ENCODE assay signal across 17 cellular contexts in the genomic region with DNA sequence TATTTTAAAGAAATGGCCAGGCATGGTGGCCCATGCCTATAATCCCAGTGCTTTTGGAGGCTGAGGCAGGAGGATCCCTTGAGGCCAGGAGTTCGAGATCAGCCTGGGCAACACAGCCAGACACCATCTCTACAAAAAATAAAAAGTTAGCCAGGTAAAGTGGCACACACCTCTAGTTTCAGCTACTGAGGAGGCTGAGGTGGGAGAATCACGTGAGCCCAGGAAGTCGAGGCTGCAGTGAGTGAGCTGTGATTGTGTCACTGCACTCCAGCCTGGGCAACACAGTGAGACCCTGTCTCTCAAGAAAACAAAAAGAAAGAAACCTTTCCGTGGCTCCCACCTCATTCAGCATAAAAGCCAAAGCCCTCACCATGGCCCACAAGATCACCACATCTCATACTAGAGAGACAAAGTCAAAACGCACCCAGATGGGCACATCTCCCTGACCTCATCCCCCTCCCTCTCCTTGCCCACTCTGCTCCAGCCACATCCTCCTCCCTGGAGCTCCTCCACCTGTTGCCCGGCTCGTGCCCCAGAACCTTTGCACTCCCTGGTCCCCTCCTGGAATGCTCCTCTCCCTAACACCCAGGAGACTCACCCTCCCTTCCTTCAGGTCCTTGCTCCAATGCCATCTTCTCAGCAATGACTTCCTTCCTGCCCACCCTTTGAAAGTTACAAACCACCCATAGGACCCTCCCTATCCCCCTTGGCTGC. TPM values are rescaled to one million over a fixed set of nuclear protein-coding genes. Genes with fewer than 3 reads are reported as not detected.
A peak's percentile ranks its signal among the peaks of the same experiment; 100 is the strongest.
DNase-seq lines count a peak whose midpoint lies in the region; ATAC-seq and TF ChIP-seq lines count a peak whose summit lies in the region.
"Had no signal": no experiment of that assay in that cellular context is flagged by ENCODE, and none has a peak within 500 bp of the region (broad histone marks: within the 10 kb centered on the region; RNA-seq: fewer than 3 reads in every experiment).

No MANE protein-coding gene starts in this region.

- DNase-seq in CD14-positive monocyte (ENCODE audit: low spot score) (no peak), IMR-90 (no peak), GOT3 (lab: John Stamatoyannopoulos, UW) (no peak), ascending aorta (ENCODE audit: low spot score in 2 of 2) (no peak)
- no peak for DNase-seq in stimulated activated naive CD8-positive, alpha-beta T cell treated with anti-CD3 and anti-CD28 coated beads, Interleukin-15, amount 100 ng/mL, for 72 hours
- DNase-seq in activated effector memory CD4-positive, alpha-beta T cell treated with anti-CD3 and anti-CD28 coated beads, Interleukin-2, amount 50 U/mL, for 16 hours, result no peak
- DNase-seq: activated naive CD4-positive, alpha-beta T cell treated with Interleukin-2 at 50 U/mL for 16 hours; Calu3; MG63; NCI-H187 treated with DMSO at 0.1 percent for 48 hours; nephron progenitor cell; NK-92 treated with Interleukin-12 subunit alpha and Interleukin-12 subunit beta, amount 100 ng/mL, for 24 hours; uterus had no signal

- no peak overlapping the region for H3K27ac ChIP-seq in IMR-90 (ENCODE audit: insufficient read depth, low read length)
- H3K27ac ChIP-seq in gastroesophageal sphincter, result peak overlapping the region in 3 of 4 donors; percentile 25 to 48 (median 41)
- no peak overlapping the region for H3K27ac ChIP-seq in ascending aorta
- H3K27ac ChIP-seq: uterus had no signal

- dilution Hi-C loops in IMR-90 (cut with HindIII; ENCODE audit: low sequenced_read_pairs, unreplicated experiment), result no loop called here

- peaks cover 0 to 5% of the 10 kb centered on the region in 2 experiments; a peak in 1 of 4 replicates for H3K79me1 ChIP-seq in IMR-90 (ENCODE audit: low read depth in 1 of 2, low read length in 2 of 2)

- H2BK15ac ChIP-seq in IMR-90 (ENCODE audit: low read depth, low read length), result no peak overlapping the region

- ATAC-seq in IMR-90 (ENCODE audit: low read depth) (no peak), gastroesophageal sphincter (no peak)
- no peak for ATAC-seq in stimulated activated naive CD8-positive, alpha-beta T cell treated with anti-CD3 and anti-CD28 coated beads, Interleukin-15, amount 100 ng/mL, for 72 hours

- peaks cover 0 to 2% (median 0%) of the 10 kb centered on the region in 7 donors for H3K9me3 Mint-ChIP-seq in CD14-positive monocyte
- no peaks in the 10 kb centered on the region for H3K9me3 Mint-ChIP-seq in stimulated activated naive CD8-positive, alpha-beta T cell treated with anti-CD3 and anti-CD28 coated beads, Interleukin-15, amount 100 ng/mL, for 72 hours
- H3K9me3 Mint-ChIP-seq: endodermal cell; mesothelial cell of epicardium; stimulated activated effector memory CD8-positive, alpha-beta T cell treated with anti-CD3 and anti-CD28 coated beads, Interleukin-12 subunit alpha, Interleukin-12 subunit beta, amount 100 ng/mL, for 72 hours had no signal

- 80% methylated on average over 2 of the region's 7 CpGs; no CpG with 5 or more reads in 1 of the 2 experiments for WGBS in IMR-90 (ENCODE audit: extremely low coverage in 2 of 2, insufficient read length in 1 of 2), 2 experiments
- 77 to 80% methylated on average over 2 to 7 of the region's 7 CpGs for WGBS in gastroesophageal sphincter (ENCODE audit: low coverage in 1 of 2), 2 donors

- in situ Hi-C loops in IMR-90 (cut with MboI; ENCODE audit: low sequenced_read_pairs), result no loop called here

- peaks cover 0 to 5% (median 0%) of the 10 kb centered on the region in 3 donors for H3K27me3 Mint-ChIP-seq in CD14-positive monocyte (ENCODE audit: low read depth in 3 of 3)
- peaks cover 15% of the 10 kb centered on the region for H3K27me3 Mint-ChIP-seq in stimulated activated naive CD8-positive, alpha-beta T cell treated with anti-CD3 and anti-CD28 coated beads, Interleukin-15, amount 100 ng/mL, for 72 hours

- H4K8ac ChIP-seq in IMR-90 (ENCODE audit: low read depth in 2 of 2, low read length in 2 of 2), result no peak overlapping the region

- H2AK9ac ChIP-seq in IMR-90 (replicated peaks; ENCODE audit: low read depth, low read length, poor library complexity), result no peak overlapping the region

- H3K14ac ChIP-seq in IMR-90 (replicated peaks; ENCODE audit: low read depth, low read length), result no peak overlapping the region

- no peak for TF ChIP-seq RAD21 in IMR-90 (IDR thresholded peaks at IDR 0.05; ENCODE audit: low read length)

- H3K4me1 Mint-ChIP-seq in CD14-positive monocyte, result peaks cover 44% of the 10 kb centered on the region
- H3K4me1 Mint-ChIP-seq in stimulated activated naive CD8-positive, alpha-beta T cell treated with anti-CD3 and anti-CD28 coated beads, Interleukin-15, amount 100 ng/mL, for 72 hours, result peaks cover 26% of the 10 kb centered on the region

- H2BK20ac ChIP-seq in IMR-90 (ENCODE audit: low read depth, low read length), result no peak overlapping the region

- H3K4me3 Mint-ChIP-seq in CD14-positive monocyte, result peak overlapping the region; percentile 80 to 92
- no peak overlapping the region for H3K4me3 Mint-ChIP-seq in stimulated activated naive CD8-positive, alpha-beta T cell treated with anti-CD3 and anti-CD28 coated beads, Interleukin-15, amount 100 ng/mL, for 72 hours
- H3K4me3 Mint-ChIP-seq: endodermal cell; mesothelial cell of epicardium; nephron progenitor cell; stimulated activated effector memory CD8-positive, alpha-beta T cell treated with anti-CD3 and anti-CD28 coated beads, Interleukin-12 subunit alpha, Interleukin-12 subunit beta, amount 100 ng/mL, for 72 hours had no signal

- H3K4me2 ChIP-seq in IMR-90 (ENCODE audit: low read depth, low read length), result no peak overlapping the region

- H4K91ac ChIP-seq in IMR-90 (ENCODE audit: insufficient read depth, low read depth, low read length), result no peak overlapping the region

- H4K20me1 ChIP-seq in IMR-90 (ENCODE audit: insufficient read depth, low read length), result no peaks in the 10 kb centered on the region

- no peak overlapping the region for H3K18ac ChIP-seq in IMR-90 (ENCODE audit: low read depth, low read length)

- intact Hi-C loops in CD14-positive monocyte (cut with micrococcal nuclease) (loop anchor here in 1 of 2 donors (5.0 kb wide), 1 partner anchor 96 kb away; no protein-coding TSS in a partner anchor), IMR-90 (cut with micrococcal nuclease) (no loop called here), ascending aorta (cut with DNase I) (no loop called here)

- no peak for TF ChIP-seq EP300 in gastroesophageal sphincter (IDR thresholded peaks at IDR 0.05)

- H3K4ac ChIP-seq in IMR-90 (ENCODE audit: low read depth, low read length), result no peak overlapping the region

- TF ChIP-seq CTCF in CD14-positive monocyte (IDR thresholded peaks at IDR 0.05) (no peak), IMR-90 (conservative IDR thresholded peaks at IDR 0.05; ENCODE audit: low read depth, low read length) (no peak), gastroesophageal sphincter (IDR thresholded peaks at IDR 0.05) (no peak), ascending aorta (IDR thresholded peaks at IDR 0.05) (no peak)

- no peak overlapping the region for H3K23ac ChIP-seq in IMR-90 (ENCODE audit: low read depth, low read length)

- H2AFZ ChIP-seq in IMR-90 (replicated peaks; ENCODE audit: low read length, poor library complexity), result peak overlapping the region; percentile 64

- H3K27me3 ChIP-seq in IMR-90 (ENCODE audit: control insufficient read depth, insufficient read depth, low read length) (peaks cover 3% of the 10 kb centered on the region; the same call in 1 of the 2 replicates), gastroesophageal sphincter (no peaks in the 10 kb centered on the region), ascending aorta (no peaks in the 10 kb centered on the region)
- H3K27me3 ChIP-seq: MG63, uterus had no signal

- H3K9me3 ChIP-seq in IMR-90 (ENCODE audit: control insufficient read depth, insufficient read depth, low read length) (peaks cover 4% of the 10 kb centered on the region; the same call in 1 of the 2 replicates), gastroesophageal sphincter (no peaks in the 10 kb centered on the region), ascending aorta (no peaks in the 10 kb centered on the region)
- H3K9me3 ChIP-seq: MG63, uterus had no signal

- BruUV-seq in IMR-90 (replicated peaks; lab: Mats Ljungman, UMichigan), result no TSS peak

- POLR2A ChIA-PET in IMR-90 (lab: Charles Lee; ENCODE audit: unreplicated experiment), result no interaction called here

- peak overlapping the region; percentile 87 to 98 (median 96) for H3K27ac Mint-ChIP-seq in CD14-positive monocyte
- H3K27ac Mint-ChIP-seq in stimulated activated naive CD8-positive, alpha-beta T cell treated with anti-CD3 and anti-CD28 coated beads, Interleukin-15, amount 100 ng/mL, for 72 hours, result peak overlapping the region; percentile 4 to 14
- H3K27ac Mint-ChIP-seq: mesothelial cell of epicardium; nephron progenitor cell; stimulated activated effector memory CD8-positive, alpha-beta T cell treated with anti-CD3 and anti-CD28 coated beads, Interleukin-12 subunit alpha, Interleukin-12 subunit beta, amount 100 ng/mL, for 72 hours had no signal

- no peak overlapping the region for H3K4me3 ChIP-seq in IMR-90 (ENCODE audit: insufficient read depth, low read depth, low read length)
- peak overlapping the region in 1 of 2 donors; percentile 1 for H3K4me3 ChIP-seq in gastroesophageal sphincter
- no peak overlapping the region for H3K4me3 ChIP-seq in ascending aorta
- H3K4me3 ChIP-seq: MG63, uterus had no signal

- no peak overlapping the region for H4K5ac ChIP-seq in IMR-90 (ENCODE audit: low read depth, low read length)

- peaks cover 6% of the 10 kb centered on the region for H3K4me1 ChIP-seq in IMR-90 (ENCODE audit: control insufficient read depth, insufficient read depth, low read length)
- peaks cover 0 to 10% (median 3%) of the 10 kb centered on the region in 3 donors for H3K4me1 ChIP-seq in gastroesophageal sphincter
- H3K4me1 ChIP-seq in ascending aorta, result no peaks in the 10 kb centered on the region

- no peaks in the 10 kb centered on the region for H3K36me3 ChIP-seq in IMR-90 (ENCODE audit: control insufficient read depth, insufficient read depth, low read length)
- H3K36me3 ChIP-seq in gastroesophageal sphincter, result no peaks in the 10 kb centered on the region
- no peaks in the 10 kb centered on the region for H3K36me3 ChIP-seq in ascending aorta
- H3K36me3 ChIP-seq: MG63, uterus had no signal

- no peak overlapping the region for H3K56ac ChIP-seq in IMR-90 (ENCODE audit: extremely low read depth, insufficient read depth, low read length)

- no peak overlapping the region for H2AK5ac ChIP-seq in IMR-90 (ENCODE audit: low read depth, low read length)

- H3K9me1 ChIP-seq in IMR-90 (ENCODE audit: insufficient read depth, low read length), result peaks cover 10% of the 10 kb centered on the region

- TF ChIP-seq POLR2A in IMR-90 (IDR thresholded peaks at IDR 0.05; ENCODE audit: low read depth, low read length) (no peak), gastroesophageal sphincter (IDR thresholded peaks at IDR 0.05) (no peak)

- H2BK5ac ChIP-seq in IMR-90 (ENCODE audit: low read depth, low read length, poor library complexity, severe bottlenecking), result no peak overlapping the region

- H2BK120ac ChIP-seq in IMR-90 (ENCODE audit: low read depth, low read length), result no peak overlapping the region

- no peaks in the 10 kb centered on the region for H3K36me3 Mint-ChIP-seq in CD14-positive monocyte
- H3K36me3 Mint-ChIP-seq: mesothelial cell of epicardium had no signal

- CTCF ChIA-PET in IMR-90 (lab: Yijun Ruan, JAX), result no interaction called here

- no peak overlapping the region for H3K9ac ChIP-seq in IMR-90 (ENCODE audit: low read depth, low read length)

RNA-seq across cellular contexts. Expression of a gene that starts 4.7 kb away (rescaled TPM):
- polyA plus RNA-seq in CD14-positive monocyte, result 10 to 100 TPM; 13.1 to 15.2 TPM
- total RNA-seq in IMR-90 (2012; rRNA removed), result 3.0 and 3.6 TPM in 2 replicates
- 24.8 and 27.0 TPM in 2 replicates for polyA plus RNA-seq in IMR-90 (2012; rRNA removed)
- 20.5 and 47.8 TPM in 2 replicates for polyA plus RNA-seq in IMR-90 (2012; cell fraction: cytosol; rRNA removed)
- 36.2 and 109 TPM in 2 replicates for polyA plus RNA-seq in IMR-90 (2012; cell fraction: nucleus; rRNA removed; ENCODE audit: low replicate concordance)
- total RNA-seq in gastroesophageal sphincter, result 10 to 100 TPM in 3 of 4 donors, 1 to 10 TPM in 1; 6.8 to 13.9 (median 11.5) TPM
- total RNA-seq in ascending aorta, result 81.1 TPM

RNA-seq across cellular contexts. Expression of a gene that starts 46.0 kb away (rescaled TPM):
- polyA plus RNA-seq in CD14-positive monocyte, result 1,000 to 10,000 TPM in 1 of 2 donors, 100 to 1,000 TPM in 1; 969 to 1,385 TPM
- total RNA-seq in IMR-90 (2012; rRNA removed), result 2,742 and 4,320 TPM in 2 replicates
- polyA plus RNA-seq in IMR-90 (2012; rRNA removed), result 2,042 and 2,259 TPM in 2 replicates
- polyA plus RNA-seq in IMR-90 (2012; cell fraction: cytosol; rRNA removed), result 1,014 and 1,274 TPM in 2 replicates
- 915 and 1,106 TPM in 2 replicates for polyA plus RNA-seq in IMR-90 (2012; cell fraction: nucleus; rRNA removed; ENCODE audit: low replicate concordance)
- total RNA-seq in gastroesophageal sphincter, result 1,000 to 10,000 TPM; 1,376 to 1,776 (median 1,632) TPM
- total RNA-seq in ascending aorta, result 1,347 TPM

Comparison
In these comparisons a context has a peak if more than half of its experiments do, and no peak if none do; other contexts are left out.
1. H3K4me3 Mint-ChIP-seq: peak in CD14-positive monocyte (2 of 2); none in stimulated activated naive CD8-positive, alpha-beta T cell treated with anti-CD3 and anti-CD28 coated beads, Interleukin-15, amount 100 ng/mL, for 72 hours (0 of 2).
2. H3K27ac ChIP-seq: peak in gastroesophageal sphincter (3 of 4); none in IMR-90 (single experiment) and ascending aorta (0 of 2).